8 cellular contexts compared by ENCODE assay signal in the genomic region with DNA sequence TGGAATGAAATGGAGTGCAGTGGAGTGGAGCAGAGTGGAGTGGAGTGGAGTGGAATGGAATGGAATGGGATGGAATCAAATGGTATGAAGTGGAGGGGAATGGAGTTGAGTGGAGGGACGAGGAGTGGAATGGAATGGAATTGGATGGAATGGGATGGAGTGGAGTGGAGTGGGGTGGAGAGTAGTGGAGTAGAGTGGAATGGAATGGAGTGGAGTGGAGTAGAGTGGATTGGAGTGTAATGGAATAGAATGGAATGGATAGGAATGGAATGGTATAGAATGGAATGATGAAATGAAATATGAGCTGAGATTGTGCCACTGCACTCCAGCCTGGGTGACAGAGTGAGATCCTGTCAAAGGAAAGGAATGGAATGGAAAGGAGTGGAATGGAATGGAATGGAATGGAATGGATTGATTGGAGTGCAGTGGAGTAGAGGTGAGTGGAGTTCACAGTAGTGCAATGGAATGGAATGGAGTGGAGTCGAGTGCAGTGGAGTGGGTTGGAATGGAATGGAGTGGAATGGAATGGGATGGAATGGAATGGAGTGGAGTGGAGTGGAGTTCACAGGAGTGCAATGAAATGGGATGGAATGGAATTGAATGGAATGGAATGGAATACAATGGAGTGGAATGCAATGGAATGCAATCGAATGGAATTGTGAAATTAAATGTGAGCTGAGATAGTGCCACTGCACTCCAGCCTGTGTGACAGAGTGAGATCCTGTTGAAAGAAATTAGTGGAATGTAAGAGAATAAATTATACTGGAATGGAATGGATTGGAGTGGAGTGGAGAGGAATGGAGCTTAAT.
A peak's percentile ranks its signal among the peaks of the same experiment; 100 is the strongest.
DNase-seq lines count a peak whose midpoint lies in the region; ATAC-seq, FAIRE-seq and TF ChIP-seq lines count a peak whose summit lies in the region.
"Not testable (repeated sequence)": the region's sequence is repeated elsewhere in the genome, so short reads cannot be mapped to it uniquely, and the experiment has no call there.

No MANE protein-coding gene starts in this region.

- FAIRE-seq in astrocyte (lab: Jason Lieb, UNC) = not testable (repeated sequence)

- not testable (repeated sequence) for H3K27ac Mint-ChIP-seq in astrocyte (ENCODE audit: unreplicated experiment); natural killer cell

- not testable (repeated sequence) for H3K27me3 ChIP-seq in astrocyte (ENCODE audit: insufficient read depth, low read length); subcutaneous abdominal adipose tissue (ENCODE audit: control insufficient read depth in 5 of 5, insufficient read depth in 4 of 5, low read length in 5 of 5)

- intact Hi-C loops in left cardiac atrium (cut with DNase I); natural killer cell (cut with micrococcal nuclease): not testable (repeated sequence)

- peak; percentile 1 for DNase-seq in GM12865 (ENCODE audit: low read depth)
- DNase-seq in astrocyte (ENCODE audit: low read depth) = peak; percentile 5
- not testable (repeated sequence) for DNase-seq in left cardiac atrium, natural killer cell

- H3K4me2 ChIP-seq in astrocyte (ENCODE audit: low read length) = not testable (repeated sequence)

- not testable (repeated sequence) for H3K4me1 Mint-ChIP-seq in astrocyte (ENCODE audit: low read depth, unreplicated experiment); natural killer cell

- H3K9ac ChIP-seq in astrocyte (ENCODE audit: low read length); subcutaneous abdominal adipose tissue (ENCODE audit: low read length in 5 of 5): not testable (repeated sequence)

- not testable (repeated sequence) for H3K4me3 Mint-ChIP-seq in astrocyte (ENCODE audit: unreplicated experiment); natural killer cell

- H4K20me1 ChIP-seq in astrocyte (ENCODE audit: insufficient read depth, low read length) = not testable (repeated sequence)

- not testable (repeated sequence) for H3K36me3 ChIP-seq in astrocyte (ENCODE audit: insufficient read depth, low read length); subcutaneous abdominal adipose tissue (ENCODE audit: control insufficient read depth in 5 of 5, insufficient read depth in 5 of 5, low read length in 5 of 5)

- not testable (repeated sequence) for H3K4me1 ChIP-seq in astrocyte (ENCODE audit: insufficient read depth, low read length); subcutaneous abdominal adipose tissue (ENCODE audit: control insufficient read depth in 5 of 5, insufficient read depth in 5 of 5, low read length in 5 of 5)

- H3K27ac ChIP-seq in astrocyte (ENCODE audit: low read depth, low read length); subcutaneous abdominal adipose tissue (ENCODE audit: low read depth, low read length): not testable (repeated sequence)

- H3K9me3 ChIP-seq in astrocyte (ENCODE audit: insufficient read depth, low read depth, low read length) = peaks cover 19% of the 10 kb centered on the region
- H3K9me3 ChIP-seq in subcutaneous abdominal adipose tissue (ENCODE audit: control insufficient read depth in 5 of 5, low read length in 5 of 5) = peaks cover 5 to 23% (median 20%) of the 10 kb centered on the region in 5 donors

- not testable (repeated sequence) for H3K79me2 ChIP-seq in astrocyte (ENCODE audit: insufficient read depth, low read length)

- H3K4me3 ChIP-seq in GM12865 (ENCODE audit: low read depth, low read length); astrocyte (ENCODE audit: insufficient read depth, low read depth, low read length): not testable (repeated sequence)
- peak overlapping the region in 4 of 5 donors; percentile 3 to 38 (median 14) for H3K4me3 ChIP-seq in subcutaneous abdominal adipose tissue (ENCODE audit: low read depth in 1 of 5, low read length in 5 of 5)

- not testable (repeated sequence) for H3K36me3 Mint-ChIP-seq in astrocyte (ENCODE audit: low read depth, unreplicated experiment); natural killer cell

- H3K9me3 Mint-ChIP-seq in astrocyte (ENCODE audit: unreplicated experiment) (peaks cover 24% of the 10 kb centered on the region), natural killer cell (peaks cover 22 to 28% of the 10 kb centered on the region in 2 donors)

- TF ChIP-seq CTCF in GM12865 (IDR thresholded peaks at IDR 0.05; ENCODE audit: insufficient read depth, low read depth, low read length, missing control alignments); astrocyte (IDR thresholded peaks at IDR 0.05; ENCODE audit: insufficient read depth, low read depth, low read length); natural killer cell (IDR thresholded peaks at IDR 0.05): not testable (repeated sequence)

- not testable (repeated sequence) for H2AFZ ChIP-seq in astrocyte (ENCODE audit: low read depth, low read length)

- not testable (repeated sequence) for H3K27me3 Mint-ChIP-seq in astrocyte (ENCODE audit: low read depth, unreplicated experiment); natural killer cell (ENCODE audit: low read depth in 2 of 2)

- ATAC-seq in GM21786 (IDR thresholded peaks at IDR 0.05; ENCODE audit: unreplicated experiment) (peak; percentile 44), HG03108 (IDR thresholded peaks at IDR 0.05; ENCODE audit: unreplicated experiment) (peak; percentile 41), SK-N-SH treated with all-trans-retinoic acid at 6 μM for 48 hours (peak; percentile 60), left cardiac atrium (peak; percentile 53 to 73), natural killer cell (peak in 2 of 3 donors; percentile 51 to 71)
